ENCODE assay signal across 25 cellular contexts in the genomic region with DNA sequence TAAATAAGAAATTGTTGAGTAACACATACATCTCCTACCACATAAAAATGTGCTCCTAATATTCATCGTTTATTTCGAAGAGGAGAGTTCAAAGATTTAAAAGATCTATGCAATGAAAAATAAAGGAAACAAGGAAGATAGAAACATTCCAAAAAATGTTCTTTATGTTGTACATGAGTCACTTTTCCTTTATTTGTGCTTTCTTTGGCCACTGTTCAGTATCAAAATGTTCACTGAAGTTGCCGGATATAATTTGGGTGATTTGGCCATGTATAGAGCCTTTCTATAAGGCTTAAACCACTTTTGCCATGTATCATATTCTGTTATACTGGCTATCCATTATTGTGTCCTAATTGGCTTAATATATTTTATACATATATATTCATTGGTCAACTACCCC.
DNase-seq lines count a peak whose midpoint lies in the region; ATAC-seq and TF ChIP-seq lines count a peak whose summit lies in the region.
"Had no signal": no experiment of that assay in that cellular context is flagged by ENCODE, and none has a peak within 500 bp of the region (broad histone marks: within the 10 kb centered on the region; RNA-seq: fewer than 3 reads in every experiment).

No MANE protein-coding gene starts in this region.

- H3K27me3 ChIP-seq in PC-3 (ENCODE audit: low read length) (no peaks in the 10 kb centered on the region), skeletal muscle satellite cell (ENCODE audit: control insufficient read depth, insufficient read depth, low read length) (no peaks in the 10 kb centered on the region), PC-9 (ENCODE audit: insufficient read depth, low read depth) (no peaks in the 10 kb centered on the region)
- H3K27me3 ChIP-seq: SJCRH30 had no signal

- H2AFZ ChIP-seq in PC-3 (ENCODE audit: low read length) = no peak overlapping the region
- no peak overlapping the region for H2AFZ ChIP-seq in PC-9

- TF ChIP-seq CTCF in PC-3 (conservative IDR thresholded peaks at IDR 0.05; ENCODE audit: low read depth, low read length) = no peak
- TF ChIP-seq CTCF in chondrocyte (IDR thresholded peaks at IDR 0.05) = no peak
- TF ChIP-seq CTCF in fibroblast of the aortic adventitia (IDR thresholded peaks at IDR 0.05; ENCODE audit: insufficient read depth, low read length) = no peak
- TF ChIP-seq CTCF in PC-9 (conservative IDR thresholded peaks at IDR 0.05) = no peak

- H3K4me1 ChIP-seq in PC-3 (ENCODE audit: insufficient read depth, low read length) (no peaks in the 10 kb centered on the region), skeletal muscle satellite cell (ENCODE audit: control insufficient read depth, insufficient read depth, low read length) (peaks cover 26% of the 10 kb centered on the region), PC-9 (replicated peaks; ENCODE audit: insufficient read depth) (no peaks in the 10 kb centered on the region)
- H3K4me1 ChIP-seq: SJCRH30 had no signal

- H3K4me3 Mint-ChIP-seq in chondrocyte (ENCODE audit: unreplicated experiment) = no peak overlapping the region
- H3K4me3 Mint-ChIP-seq: B cell; CD8-positive, alpha-beta T cell; T-cell had no signal

- CTCF ChIA-PET in PC-3 (lab: Charles Lee) = interaction anchor here (0.6 kb wide), 1 partner anchor 51 kb away, joined by 3 read pairs; no protein-coding TSS in a partner anchor
- CTCF ChIA-PET in PC-9 (lab: Charles Lee) = no interaction called here

- no peaks in the 10 kb centered on the region for H3F3A ChIP-seq in PC-3 (ENCODE audit: low read length, unreplicated experiment)
- no peaks in the 10 kb centered on the region for H3F3A ChIP-seq in PC-9 (ENCODE audit: insufficient read depth, low read depth)

- H3K4me1 Mint-ChIP-seq in chondrocyte (ENCODE audit: low read depth) = peaks cover 50% of the 10 kb centered on the region
- H3K4me1 Mint-ChIP-seq: T-cell had no signal

- H3K27me3 Mint-ChIP-seq in chondrocyte (ENCODE audit: low read depth) = no peaks in the 10 kb centered on the region
- H3K27me3 Mint-ChIP-seq: B cell, T-cell had no signal

- DNase-seq in PC-3 = no peak
- DNase-seq in chondrocyte (ENCODE audit: low spot score) = no peak
- peak; percentile 28 for DNase-seq in fibroblast of the aortic adventitia (ENCODE audit: low read depth)
- no peak for DNase-seq in PC-9
- no peak for DNase-seq in NCI-H69 (lab: John Stamatoyannopoulos, UW)
- DNase-seq: CD8-positive, alpha-beta T cell; DND-41; GOT3; Kasumi-1; MV-4-11; NCI-H1105; NCI-H1436 treated with DMSO at 0.1 percent for 48 hours; NCI-H187 treated with DMSO at 0.1 percent for 48 hours; NCI-H2107; NCI-H524; NCI-H774; SJCRH30; T-cell had no signal

- BruUV-seq in PC-3 (replicated peaks; lab: Mats Ljungman, UMichigan) = no TSS peak
- no TSS peak for BruUV-seq in PC-9 (replicated peaks; lab: Mats Ljungman, UMichigan)

- H3K9me3 Mint-ChIP-seq in chondrocyte (ENCODE audit: low read depth) = no peaks in the 10 kb centered on the region
- H3K9me3 Mint-ChIP-seq: CD8-positive, alpha-beta T cell; T-cell had no signal

- H3K9me3 ChIP-seq in PC-3 (ENCODE audit: low read length) = no peaks in the 10 kb centered on the region
- H3K9me3 ChIP-seq in skeletal muscle satellite cell (replicated peaks; ENCODE audit: low read length) = no peaks in the 10 kb centered on the region
- no peaks in the 10 kb centered on the region for H3K9me3 ChIP-seq in PC-9 (ENCODE audit: insufficient read depth, low read depth)
- H3K9me3 ChIP-seq: HAP-1, SJCRH30 had no signal

- POLR2A ChIA-PET in PC-3 (lab: Charles Lee; ENCODE audit: unreplicated experiment) (no interaction called here), PC-9 (lab: Charles Lee; ENCODE audit: unreplicated experiment) (interaction anchor here (0.6 kb wide), 1 partner anchor 388 kb away, joined by 3 read pairs; no protein-coding TSS in a partner anchor)

- H3K9ac ChIP-seq in PC-3 (ENCODE audit: low read length) (no peak overlapping the region), skeletal muscle satellite cell (ENCODE audit: low read depth, low read length) (no peak overlapping the region)

- no peak overlapping the region for H3K4me3 ChIP-seq in PC-3 (ENCODE audit: low read length)
- no peak overlapping the region for H3K4me3 ChIP-seq in fibroblast of the aortic adventitia (ENCODE audit: low read depth, low read length)
- no peak overlapping the region for H3K4me3 ChIP-seq in skeletal muscle satellite cell (ENCODE audit: low read length)
- no peak overlapping the region for H3K4me3 ChIP-seq in PC-9
- H3K4me3 ChIP-seq: HAP-1, SJCRH30 had no signal

- H3K36me3 ChIP-seq in PC-3 (ENCODE audit: low read depth, low read length) (no peaks in the 10 kb centered on the region), skeletal muscle satellite cell (ENCODE audit: insufficient read depth, low read length) (no peaks in the 10 kb centered on the region), PC-9 (ENCODE audit: low read depth) (no peaks in the 10 kb centered on the region)
- H3K36me3 ChIP-seq: SJCRH30 had no signal

- H3K36me3 Mint-ChIP-seq in chondrocyte (ENCODE audit: low read depth) = no peaks in the 10 kb centered on the region

- H3K4me2 ChIP-seq in PC-3 (ENCODE audit: low read length) (no peak overlapping the region), skeletal muscle satellite cell (ENCODE audit: low read length) (peak overlapping the region; percentile 28), PC-9 (no peak overlapping the region)

- H3K27ac Mint-ChIP-seq in chondrocyte (ENCODE audit: unreplicated experiment) = peak overlapping the region; percentile 56
- H3K27ac Mint-ChIP-seq: B cell; CD8-positive, alpha-beta T cell; T-cell had no signal

- no peaks in the 10 kb centered on the region for H4K20me1 ChIP-seq in PC-3 (ENCODE audit: low read length)
- no peaks in the 10 kb centered on the region for H4K20me1 ChIP-seq in PC-9 (ENCODE audit: insufficient read depth)

- H3K27ac ChIP-seq in PC-3 (ENCODE audit: low read length) (no peak overlapping the region), PC-9 (no peak overlapping the region)
- H3K27ac ChIP-seq: C4-2B, SJCRH30 had no signal

- H3K79me2 ChIP-seq in PC-3 (ENCODE audit: low read length) (no peaks in the 10 kb centered on the region), PC-9 (ENCODE audit: low read depth) (no peaks in the 10 kb centered on the region)

- intact Hi-C loops in PC-3 (cut with micrococcal nuclease) (no loop called here), PC-9 (cut with micrococcal nuclease; ENCODE audit: unreplicated experiment) (no loop called here)

- H3K9me2 ChIP-seq in PC-3 (replicated peaks; ENCODE audit: low read length) (no peaks in the 10 kb centered on the region), PC-9 (ENCODE audit: insufficient read depth) (peaks cover 6% of the 10 kb centered on the region; the same call in 1 of the 2 replicates)

- ATAC-seq in PC-3 (peak; percentile 31; the same call in 1 of the 2 replicates), GM21825 (IDR thresholded peaks at IDR 0.05; ENCODE audit: unreplicated experiment) (no peak)
- ATAC-seq: CD8-positive, alpha-beta T cell; HepG2; Right ventricle myocardium inferior; T-cell had no signal
